8 cellular contexts compared by ENCODE assay signal in genomic region chr18:54717673-54718435, GRCh38.
DNase-seq lines count a peak whose midpoint lies in the region; ATAC-seq lines count a peak whose summit lies in the region.

No MANE protein-coding gene starts in this region.

- H4K8ac ChIP-seq in mesendoderm (ENCODE audit: low read depth, low read length): no peak overlapping the region

- H3K4me3 ChIP-seq in mesendoderm (ENCODE audit: low read length) (no peak overlapping the region), SJCRH30 (no peak overlapping the region)

- H3K4ac ChIP-seq in mesendoderm (ENCODE audit: low read depth, low read length): no peak overlapping the region

- H3K9me3 Mint-ChIP-seq in activated naive CD8-positive, alpha-beta T cell treated with anti-CD3 and anti-CD28 coated beads for 36 hours: no peaks in the 10 kb centered on the region

- no peak overlapping the region for H2AK5ac ChIP-seq in mesendoderm (ENCODE audit: low read length)

- no peak overlapping the region for H2BK15ac ChIP-seq in mesendoderm (replicated peaks; ENCODE audit: low read depth)

- H3K27ac Mint-ChIP-seq in activated naive CD8-positive, alpha-beta T cell treated with anti-CD3 and anti-CD28 coated beads for 36 hours: no peak overlapping the region

- no CpG with 5 or more reads among the region's 15 CpGs for WGBS in mesendoderm (ENCODE audit: extremely low coverage, insufficient coverage, low lambda C conversion rate)

- no peaks in the 10 kb centered on the region for H3K36me3 Mint-ChIP-seq in activated naive CD8-positive, alpha-beta T cell treated with anti-CD3 and anti-CD28 coated beads for 36 hours

- no peak overlapping the region for H3K23ac ChIP-seq in mesendoderm (ENCODE audit: low read length)

- ATAC-seq in HG02938 (IDR thresholded peaks at IDR 0.05; ENCODE audit: unreplicated experiment): peak; percentile 88

- no peak overlapping the region for H3K9ac ChIP-seq in mesendoderm (ENCODE audit: low read length)

- no peak overlapping the region for H2BK5ac ChIP-seq in mesendoderm (ENCODE audit: low read length)

- DNase-seq in SIG-M5 treated with dmso at 0.1 percent for 504 hours (lab: John Stamatoyannopoulos, UW; ENCODE audit: unreplicated experiment): peak; percentile 15
- DNase-seq in SIG-M5 (lab: John Stamatoyannopoulos, UW): no peak
- DNase-seq in OCI-M1 (lab: John Stamatoyannopoulos, UW): peak; percentile 67
- peak; percentile 44 for DNase-seq in activated naive CD8-positive, alpha-beta T cell treated with anti-CD3 and anti-CD28 coated beads for 36 hours
- peak; percentile 56 for DNase-seq in mesendoderm
- no peak for DNase-seq in SJCRH30
- no peak for DNase-seq in NCI-H2171 treated with DMSO at 0.1 percent for 48 hours (lab: John Stamatoyannopoulos, UW)

- H3K79me2 ChIP-seq in mesendoderm (ENCODE audit: control insufficient read depth, insufficient read depth, low read length): no peaks in the 10 kb centered on the region

- no peak overlapping the region for H3K18ac ChIP-seq in mesendoderm (ENCODE audit: low read length)

- no peak overlapping the region for H2BK120ac ChIP-seq in mesendoderm (ENCODE audit: low read depth, low read length)

- no peak overlapping the region for H4K5ac ChIP-seq in mesendoderm (ENCODE audit: low read length)

- no peaks in the 10 kb centered on the region for H3K79me1 ChIP-seq in mesendoderm (ENCODE audit: low read length)

- H3K4me2 ChIP-seq in mesendoderm (ENCODE audit: low read length): no peak overlapping the region

- H3K27me3 Mint-ChIP-seq in activated naive CD8-positive, alpha-beta T cell treated with anti-CD3 and anti-CD28 coated beads for 36 hours: peaks cover 49% of the 10 kb centered on the region

- H3K4me3 Mint-ChIP-seq in activated naive CD8-positive, alpha-beta T cell treated with anti-CD3 and anti-CD28 coated beads for 36 hours: peak overlapping the region; percentile 43

- H3K36me3 ChIP-seq in mesendoderm (ENCODE audit: control insufficient read depth, insufficient read depth, low read length) (no peaks in the 10 kb centered on the region), SJCRH30 (no peaks in the 10 kb centered on the region)

- H3K27ac ChIP-seq in mesendoderm (ENCODE audit: low read depth, low read length) (no peak overlapping the region), SJCRH30 (no peak overlapping the region)

- no peak overlapping the region for H3K56ac ChIP-seq in mesendoderm (ENCODE audit: low read length)

- H3K4me1 ChIP-seq in mesendoderm (ENCODE audit: control insufficient read depth, low read depth, low read length) (no peaks in the 10 kb centered on the region), SJCRH30 (no peaks in the 10 kb centered on the region)

- H3K4me1 Mint-ChIP-seq in activated naive CD8-positive, alpha-beta T cell treated with anti-CD3 and anti-CD28 coated beads for 36 hours: peaks cover 18% of the 10 kb centered on the region

- H3K9me3 ChIP-seq in SJCRH30 (replicated peaks): no peaks in the 10 kb centered on the region

- H3K27me3 ChIP-seq in mesendoderm (ENCODE audit: insufficient read depth, low read length, poor library complexity): no peaks in the 10 kb centered on the region
- no peaks in the 10 kb centered on the region for H3K27me3 ChIP-seq in SJCRH30

Comparison
In these comparisons a context has a peak if more than half of its experiments do, and no peak if none do; other contexts are left out.
1. DNase-seq: peak in SIG-M5 treated with dmso at 0.1 percent for 504 hours (single experiment), OCI-M1 (single experiment), activated naive CD8-positive, alpha-beta T cell treated with anti-CD3 and anti-CD28 coated beads for 36 hours (single experiment) and mesendoderm (single experiment); none in SIG-M5 (single experiment), SJCRH30 (0 of 2) and NCI-H2171 treated with DMSO at 0.1 percent for 48 hours (single experiment).